In the genomic region with DNA sequence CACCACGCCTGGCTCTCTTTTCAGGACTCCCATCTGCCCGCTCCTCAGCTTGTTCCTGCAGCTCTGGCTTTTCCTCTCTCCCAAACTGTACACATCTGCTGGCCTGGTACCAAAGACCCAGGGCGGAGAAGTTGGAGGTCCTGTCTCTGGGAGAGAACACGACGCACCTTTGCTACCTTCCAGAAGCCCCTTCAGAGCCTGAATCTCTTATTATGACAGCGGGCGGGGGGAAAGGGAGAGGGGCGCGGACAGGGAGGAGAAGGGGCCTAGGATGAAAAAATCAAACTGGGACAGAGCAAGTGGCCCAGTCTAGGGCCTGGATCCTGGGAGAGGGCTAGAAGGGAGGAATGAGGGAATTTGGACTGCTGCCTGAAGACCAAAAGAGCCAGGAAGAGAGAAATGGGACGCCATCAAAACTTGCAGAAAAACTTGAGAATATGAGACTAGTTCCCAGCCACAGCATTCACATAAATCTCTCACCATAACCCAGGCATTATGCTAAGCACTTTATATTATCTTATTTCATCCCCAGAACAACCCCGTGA, we compare ENCODE assay signal across 1 cellular context.
TF ChIP-seq lines count a peak whose summit lies in the region.

No MANE protein-coding gene starts in this region.

TF ChIP-seq in neural cell, 6 proteins besides CTCF, POLR2A, EP300 and RAD21:
- TF ChIP-seq POLR2AphosphoS5 (IDR thresholded peaks at IDR 0.05): no peak
- TF ChIP-seq, protein P1, sequence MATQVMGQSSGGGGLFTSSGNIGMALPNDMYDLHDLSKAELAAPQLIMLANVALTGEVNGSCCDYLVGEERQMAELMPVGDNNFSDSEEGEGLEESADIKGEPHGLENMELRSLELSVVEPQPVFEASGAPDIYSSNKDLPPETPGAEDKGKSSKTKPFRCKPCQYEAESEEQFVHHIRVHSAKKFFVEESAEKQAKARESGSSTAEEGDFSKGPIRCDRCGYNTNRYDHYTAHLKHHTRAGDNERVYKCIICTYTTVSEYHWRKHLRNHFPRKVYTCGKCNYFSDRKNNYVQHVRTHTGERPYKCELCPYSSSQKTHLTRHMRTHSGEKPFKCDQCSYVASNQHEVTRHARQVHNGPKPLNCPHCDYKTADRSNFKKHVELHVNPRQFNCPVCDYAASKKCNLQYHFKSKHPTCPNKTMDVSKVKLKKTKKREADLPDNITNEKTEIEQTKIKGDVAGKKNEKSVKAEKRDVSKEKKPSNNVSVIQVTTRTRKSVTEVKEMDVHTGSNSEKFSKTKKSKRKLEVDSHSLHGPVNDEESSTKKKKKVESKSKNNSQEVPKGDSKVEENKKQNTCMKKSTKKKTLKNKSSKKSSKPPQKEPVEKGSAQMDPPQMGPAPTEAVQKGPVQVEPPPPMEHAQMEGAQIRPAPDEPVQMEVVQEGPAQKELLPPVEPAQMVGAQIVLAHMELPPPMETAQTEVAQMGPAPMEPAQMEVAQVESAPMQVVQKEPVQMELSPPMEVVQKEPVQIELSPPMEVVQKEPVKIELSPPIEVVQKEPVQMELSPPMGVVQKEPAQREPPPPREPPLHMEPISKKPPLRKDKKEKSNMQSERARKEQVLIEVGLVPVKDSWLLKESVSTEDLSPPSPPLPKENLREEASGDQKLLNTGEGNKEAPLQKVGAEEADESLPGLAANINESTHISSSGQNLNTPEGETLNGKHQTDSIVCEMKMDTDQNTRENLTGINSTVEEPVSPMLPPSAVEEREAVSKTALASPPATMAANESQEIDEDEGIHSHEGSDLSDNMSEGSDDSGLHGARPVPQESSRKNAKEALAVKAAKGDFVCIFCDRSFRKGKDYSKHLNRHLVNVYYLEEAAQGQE (IDR thresholded peaks at IDR 0.05; ENCODE audit: borderline replicate concordance): no peak
- no peak for TF ChIP-seq MXI1 (conservative IDR thresholded peaks at IDR 0.05; ENCODE audit: poor library complexity, severe bottlenecking)
- TF ChIP-seq SMC3 (conservative IDR thresholded peaks at IDR 0.05; ENCODE audit: poor library complexity): no peak
- no peak for TF ChIP-seq TAF1 (IDR thresholded peaks at IDR 0.05; ENCODE audit: low read depth)
- no peak for TF ChIP-seq EZH2 (IDR thresholded peaks at IDR 0.05; ENCODE audit: borderline replicate concordance, insufficient read depth, low read length, poor library complexity, severe bottlenecking)
